In genomic region chr5:110865400-110866094, GRCh38 we compare ENCODE assay signal across 8 cellular contexts.
DNase-seq lines count a peak whose midpoint lies in the region; ATAC-seq and TF ChIP-seq lines count a peak whose summit lies in the region.

No MANE protein-coding gene starts in this region.

- H3K9me3 ChIP-seq in ascending aorta, result no peaks in the 10 kb centered on the region

- DNase-seq in Calu3 (peak; percentile 63), LHCN-M2 (ENCODE audit: low read depth) (peak; percentile 49), astrocyte of the cerebellum (ENCODE audit: low read depth) (no peak), mesothelial cell of epicardium (ENCODE audit: low spot score in 2 of 2, unreplicated experiment in 2 of 2) (no peak), ascending aorta (ENCODE audit: low spot score in 2 of 2) (no peak), KG1 (lab: John Stamatoyannopoulos, UW) (no peak), NCI-H345 (lab: John Stamatoyannopoulos, UW) (no peak)

- H3K9me3 Mint-ChIP-seq in Calu3 (ENCODE audit: low read depth, unreplicated experiment), result no peaks in the 10 kb centered on the region
- peaks cover 4% of the 10 kb centered on the region for H3K9me3 Mint-ChIP-seq in mesothelial cell of epicardium

- H3K27me3 Mint-ChIP-seq in Calu3 (ENCODE audit: unreplicated experiment) (no peaks in the 10 kb centered on the region), mesothelial cell of epicardium (ENCODE audit: low read depth) (peaks cover 4% of the 10 kb centered on the region)

- H3K27me3 ChIP-seq in ascending aorta, result no peaks in the 10 kb centered on the region

- BruUV-seq in Calu3 (replicated peaks; lab: Mats Ljungman, UMichigan), result no TSS peak

- H3K36me3 Mint-ChIP-seq in Calu3 (ENCODE audit: insufficient read depth, unreplicated experiment), result no peaks in the 10 kb centered on the region
- no peaks in the 10 kb centered on the region for H3K36me3 Mint-ChIP-seq in mesothelial cell of epicardium

- in situ Hi-C loops in astrocyte of the cerebellum (cut with HindIII; ENCODE audit: low sequenced_read_pairs), result no loop called here

- H3K4me1 Mint-ChIP-seq in Calu3 (ENCODE audit: low read depth, unreplicated experiment) (no peaks in the 10 kb centered on the region), mesothelial cell of epicardium (no peaks in the 10 kb centered on the region)

- no peak overlapping the region for H3K4me3 Mint-ChIP-seq in Calu3 (ENCODE audit: low read depth, unreplicated experiment)
- no peak overlapping the region for H3K4me3 Mint-ChIP-seq in mesothelial cell of epicardium

- peak; percentile 64 for TF ChIP-seq CTCF in Calu3 (IDR thresholded peaks at IDR 0.05; ENCODE audit: unreplicated experiment)
- peak; percentile 59 for TF ChIP-seq CTCF in astrocyte of the cerebellum (IDR thresholded peaks at IDR 0.05; ENCODE audit: low read depth, low read length, missing control alignments)
- TF ChIP-seq CTCF in mesothelial cell of epicardium (IDR thresholded peaks at IDR 0.05; ENCODE audit: unreplicated experiment), result peak; percentile 27
- TF ChIP-seq CTCF in ascending aorta (IDR thresholded peaks at IDR 0.05), result no peak

- intact Hi-C loops in Calu3 (cut with micrococcal nuclease; ENCODE audit: unreplicated experiment) (loop anchor here (2.0 to 5.0 kb wide), 3 partner anchors 75 to 197 kb away; no protein-coding TSS in a partner anchor), ascending aorta (cut with DNase I) (no loop called here)

- no peaks in the 10 kb centered on the region for H3K36me3 ChIP-seq in ascending aorta

- peak; percentile 86 for ATAC-seq in GM19351 (IDR thresholded peaks at IDR 0.05; ENCODE audit: unreplicated experiment)

- no peak overlapping the region for H3K27ac ChIP-seq in ascending aorta

- H3K4me1 ChIP-seq in ascending aorta, result no peaks in the 10 kb centered on the region

- no peak overlapping the region for H3K4me3 ChIP-seq in astrocyte of the cerebellum (ENCODE audit: low read depth, low read length)
- H3K4me3 ChIP-seq in ascending aorta, result no peak overlapping the region

- CTCF ChIA-PET in Calu3 (lab: Charles Lee), result no interaction called here

- H3K27ac Mint-ChIP-seq in Calu3 (ENCODE audit: unreplicated experiment) (no peak overlapping the region), mesothelial cell of epicardium (no peak overlapping the region)

Comparison
In these comparisons a context has a peak if more than half of its experiments do, and no peak if none do; other contexts are left out.
1. DNase-seq: peak in Calu3 (single experiment) and LHCN-M2 (single experiment); none in astrocyte of the cerebellum (single experiment), mesothelial cell of epicardium (0 of 2), ascending aorta (0 of 2), KG1 (single experiment) and NCI-H345 (single experiment).
2. CTCF ChIP-seq: peak in Calu3 (single experiment), astrocyte of the cerebellum (single experiment) and mesothelial cell of epicardium (single experiment); none in ascending aorta (0 of 3).